In genomic region chr7:149225106-149225505, GRCh38 we compare ENCODE assay signal across 29 cellular contexts.
"Had no signal": no experiment of that assay in that cellular context is flagged by ENCODE, and none has a peak within 500 bp of the region (broad histone marks: within the 10 kb centered on the region; RNA-seq: fewer than 3 reads in every experiment).

No MANE protein-coding gene starts in this region.

- H3K27ac Mint-ChIP-seq: mesothelial cell of epicardium; progenitor cell of endocrine pancreas; stimulated activated memory B cell treated with anti-CD40 and anti-IgM and Interleukin-4, amounts not matched to agents 10 μg/mL and 1 μg/mL and 100 μg/mL, for 72 hours had no signal

- H3K27me3 Mint-ChIP-seq: stimulated activated memory B cell treated with anti-CD40 and anti-IgM and Interleukin-4, amounts not matched to agents 10 μg/mL and 1 μg/mL and 100 μg/mL, for 72 hours had no signal

- ATAC-seq: left lung, mucosa of descending colon had no signal

- H3K9me3 ChIP-seq: esophagus squamous epithelium, heart right ventricle, left lung, mucosa of descending colon, neutrophil, right lobe of liver, suprapubic skin, transverse colon, vagina had no signal

- H3K27ac ChIP-seq: coronary artery, esophagus squamous epithelium, heart right ventricle, left lung, neutrophil, parathyroid adenoma, right lobe of liver, suprapubic skin, transverse colon, vagina had no signal

- H3K4me1 ChIP-seq: esophagus squamous epithelium, heart right ventricle, left lung, parathyroid adenoma, right lobe of liver, suprapubic skin, vagina had no signal

- H3K4me1 Mint-ChIP-seq: mesothelial cell of epicardium; neural crest cell; stimulated activated memory B cell treated with anti-CD40 and anti-IgM and Interleukin-4, amounts not matched to agents 10 μg/mL and 1 μg/mL and 100 μg/mL, for 72 hours had no signal

- DNase-seq: dermis blood vessel endothelial cell; effector memory CD4-positive, alpha-beta T cell; erythroblast; esophagus squamous epithelium; foreskin melanocyte; glutamatergic neuron; heart right ventricle; hippocampal formation; left cardiac atrium; left lung; mesenchymal stem cell; mucosa of descending colon; naive B cell; right lobe of liver; small intestine; stimulated activated CD4-positive, alpha-beta T cell treated with anti-CD3 and anti-CD28 coated beads, Interleukin-12 subunit alpha, Interleukin-12 subunit beta, amount 100 ng/mL, for 4 hours; stimulated activated CD4-positive, alpha-beta T cell treated with anti-CD3 and anti-CD28 coated beads, Interleukin-1b, Interleukin-23, amount 100 ng/mL, for 48 hours; stimulated activated CD4-positive, alpha-beta T cell treated with anti-CD3 and anti-CD28 coated beads, Interleukin-4, amount 100 ng/mL, for 24 hours; stimulated activated naive CD8-positive, alpha-beta T cell treated with anti-CD3 and anti-CD28 coated beads, Interleukin-15, Interleukin-2, amounts not matched to agents 100 U/mL and 50 U/mL, for 24 hours; transverse colon had no signal

- H3K27me3 ChIP-seq: esophagus squamous epithelium, heart right ventricle, left lung, neutrophil, right lobe of liver, suprapubic skin, transverse colon, vagina had no signal

- H3K4me3 Mint-ChIP-seq: mesothelial cell of epicardium; neural crest cell; stimulated activated memory B cell treated with anti-CD40 and anti-IgM and Interleukin-4, amounts not matched to agents 10 μg/mL and 1 μg/mL and 100 μg/mL, for 72 hours had no signal

- H3K4me3 ChIP-seq: coronary artery, esophagus squamous epithelium, heart right ventricle, left lung, mucosa of descending colon, right lobe of liver, suprapubic skin, transverse colon, vagina had no signal

- H3K9me3 Mint-ChIP-seq: mesothelial cell of epicardium; naive B cell; neural crest cell; stimulated activated memory B cell treated with anti-CD40 and anti-IgM and Interleukin-4, amounts not matched to agents 10 μg/mL and 1 μg/mL and 100 μg/mL, for 72 hours had no signal
